ENCODE assay signal across 13 cellular contexts in the genomic region with DNA sequence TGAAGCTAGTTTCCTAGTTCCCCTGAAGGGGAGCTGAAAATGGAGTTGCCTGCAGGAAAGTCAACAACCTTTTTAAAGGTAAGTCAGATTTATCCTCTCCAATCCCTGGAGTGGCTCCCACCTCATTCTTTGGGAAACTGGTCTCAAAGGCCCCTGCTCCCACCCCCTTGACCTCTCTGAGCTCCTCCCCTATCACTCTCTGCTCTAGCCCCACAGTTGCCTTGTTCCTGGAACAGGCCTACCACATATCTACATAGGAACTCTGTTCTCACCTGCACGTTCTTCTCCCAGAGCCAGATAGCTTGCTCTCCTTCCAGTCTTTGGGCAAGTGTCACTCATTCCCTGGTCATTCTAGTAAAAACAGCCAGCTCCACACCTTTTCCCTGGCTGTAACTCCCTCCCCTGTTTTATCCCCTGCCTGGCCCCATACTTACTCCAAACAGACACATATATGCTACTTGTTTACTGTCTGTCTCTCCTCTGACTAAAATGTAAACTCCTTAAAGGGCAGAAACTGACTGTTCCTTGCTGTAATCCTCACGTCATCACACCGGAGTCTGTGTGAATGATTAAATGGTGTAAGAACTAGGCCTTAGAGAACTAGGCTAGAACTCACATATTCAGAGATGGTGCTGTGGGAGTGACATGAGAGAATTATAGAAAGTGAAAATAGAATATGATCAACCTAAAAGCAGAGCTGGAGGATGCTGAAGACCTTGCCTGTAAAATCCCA. TPM values are rescaled to one million over a fixed set of nuclear protein-coding genes. Genes with fewer than 3 reads are reported as not detected.
DNase-seq lines count a peak whose midpoint lies in the region; ATAC-seq and TF ChIP-seq lines count a peak whose summit lies in the region.
"Had no signal": no experiment of that assay in that cellular context is flagged by ENCODE, and none has a peak within 500 bp of the region (broad histone marks: within the 10 kb centered on the region; RNA-seq: fewer than 3 reads in every experiment).

No MANE protein-coding gene starts in this region.

- no peak for TF ChIP-seq CTCF in activated CD8-positive, alpha-beta T cell treated with anti-CD3 and anti-CD28 coated beads for 36 hours (IDR thresholded peaks at IDR 0.05)
- no peak for TF ChIP-seq CTCF in stomach (IDR thresholded peaks at IDR 0.05)
- TF ChIP-seq CTCF in MCF 10A (IDR thresholded peaks at IDR 0.05; ENCODE audit: unreplicated experiment) = no peak
- no peak for TF ChIP-seq CTCF in heart left ventricle (IDR thresholded peaks at IDR 0.05)

- BruUV-seq in MCF 10A (replicated peaks; lab: Mats Ljungman, UMichigan) = no TSS peak

- peaks cover 40% of the 10 kb centered on the region for H3K4me1 Mint-ChIP-seq in activated CD8-positive, alpha-beta T cell treated with anti-CD3 and anti-CD28 coated beads for 36 hours (ENCODE audit: low read depth)
- H3K4me1 Mint-ChIP-seq in immature natural killer cell (peaks cover 43 to 58% of the 10 kb centered on the region in 2 donors), MCF 10A (ENCODE audit: insufficient read depth, unreplicated experiment) (peaks cover 19% of the 10 kb centered on the region)

- H3K4me3 Mint-ChIP-seq in activated CD8-positive, alpha-beta T cell treated with anti-CD3 and anti-CD28 coated beads for 36 hours = no peak overlapping the region
- H3K4me3 Mint-ChIP-seq in immature natural killer cell (peak overlapping the region in 2 of 5 donors; percentile 1 to 44), MCF 10A (ENCODE audit: unreplicated experiment) (no peak overlapping the region)

- H3K27ac Mint-ChIP-seq in activated CD8-positive, alpha-beta T cell treated with anti-CD3 and anti-CD28 coated beads for 36 hours = peak overlapping the region; percentile 90
- H3K27ac Mint-ChIP-seq in immature natural killer cell (peak overlapping the region; percentile 32 to 85 (median 57)), MCF 10A (ENCODE audit: low read depth, unreplicated experiment) (no peak overlapping the region)

- H3K4me1 ChIP-seq in stomach (peaks cover 15 to 41% (median 26%) of the 10 kb centered on the region in 4 donors), heart left ventricle (peaks cover 0 to 23% (median 9%) of the 10 kb centered on the region in 12 donors)

- no peak for TF ChIP-seq POLR2A in stomach (IDR thresholded peaks at IDR 0.05)
- TF ChIP-seq POLR2A in heart left ventricle (IDR thresholded peaks at IDR 0.05) = no peak

- H3K27ac ChIP-seq in stomach = peak overlapping the region in 3 of 5 donors; percentile 3 to 52 (median 38)
- no peak overlapping the region for H3K27ac ChIP-seq in heart left ventricle

- H3K27me3 ChIP-seq in stomach = no peaks in the 10 kb centered on the region
- H3K27me3 ChIP-seq in heart left ventricle = no peaks in the 10 kb centered on the region

- no peaks in the 10 kb centered on the region for H3K9me3 Mint-ChIP-seq in activated CD8-positive, alpha-beta T cell treated with anti-CD3 and anti-CD28 coated beads for 36 hours
- H3K9me3 Mint-ChIP-seq in immature natural killer cell = no peaks in the 10 kb centered on the region
- H3K9me3 Mint-ChIP-seq in MCF 10A (ENCODE audit: unreplicated experiment) = no peaks in the 10 kb centered on the region

- H3K27me3 Mint-ChIP-seq in activated CD8-positive, alpha-beta T cell treated with anti-CD3 and anti-CD28 coated beads for 36 hours = no peaks in the 10 kb centered on the region
- peaks cover 0 to 2% (median 0%) of the 10 kb centered on the region in 3 donors for H3K27me3 Mint-ChIP-seq in immature natural killer cell (ENCODE audit: low read depth in 3 of 3)
- no peaks in the 10 kb centered on the region for H3K27me3 Mint-ChIP-seq in MCF 10A (ENCODE audit: insufficient read depth, unreplicated experiment)

- H3K9me3 ChIP-seq in stomach = no peaks in the 10 kb centered on the region
- no peaks in the 10 kb centered on the region for H3K9me3 ChIP-seq in heart left ventricle

- peaks cover 18% of the 10 kb centered on the region for H3K36me3 Mint-ChIP-seq in activated CD8-positive, alpha-beta T cell treated with anti-CD3 and anti-CD28 coated beads for 36 hours (ENCODE audit: low read depth)
- H3K36me3 Mint-ChIP-seq in immature natural killer cell = peaks cover 0 to 18% (median 3%) of the 10 kb centered on the region in 3 donors
- peaks cover 34% of the 10 kb centered on the region for H3K36me3 Mint-ChIP-seq in MCF 10A (ENCODE audit: insufficient read depth, unreplicated experiment)

- no peak overlapping the region for H3K4me3 ChIP-seq in stomach
- no peak overlapping the region for H3K4me3 ChIP-seq in heart left ventricle

- intact Hi-C loops in activated CD8-positive, alpha-beta T cell treated with anti-CD3 and anti-CD28 coated beads for 36 hours (cut with micrococcal nuclease) = no loop called here
- intact Hi-C loops in stomach (cut with DNase I; ENCODE audit: low total_unique reads) (no loop called here), MCF 10A (cut with micrococcal nuclease) (no loop called here), heart left ventricle (cut with DNase I) (no loop called here)

- WGBS in stomach, 5 donors = 41 to 57% (median 51%) methylated on average over 3 of the region's 3 CpGs
- 85 to 91% (median 88%) methylated on average over 3 of the region's 3 CpGs for WGBS in heart left ventricle, 4 donors

- peak; percentile 83 for ATAC-seq in activated CD8-positive, alpha-beta T cell treated with anti-CD3 and anti-CD28 coated beads for 36 hours
- ATAC-seq in heart left ventricle = no peak
- ATAC-seq: Right ventricle myocardium inferior had no signal

- H3K36me3 ChIP-seq in stomach = peaks cover 19 to 32% (median 31%) of the 10 kb centered on the region in 4 donors
- peaks cover 0 to 32% (median 26%) of the 10 kb centered on the region in 9 donors for H3K36me3 ChIP-seq in heart left ventricle

- DNase-seq in stimulated activated CD4-positive, alpha-beta T cell treated with anti-CD3 and anti-CD28 coated beads, Interleukin-15, amount 100 ng/mL, for 24 hours = peak; percentile 33
- DNase-seq in stimulated activated CD4-positive, alpha-beta T cell treated with anti-CD3 and anti-CD28 coated beads, Interleukin-4, amount 100 ng/mL, for 1 hour = no peak
- DNase-seq in activated CD8-positive, alpha-beta T cell treated with anti-CD3 and anti-CD28 coated beads for 36 hours = peak; percentile 23
- DNase-seq in immature natural killer cell (no peak), stomach (no peak), MCF 10A (ENCODE audit: unreplicated experiment) (no peak), KG1 (lab: John Stamatoyannopoulos, UW) (no peak), heart left ventricle (no peak)
- DNase-seq: aorta, mesendoderm, NCI-H1417, NCI-H748 treated with DMSO at 0.1 percent for 48 hours had no signal

- POLR2A ChIA-PET in activated CD8-positive, alpha-beta T cell treated with anti-CD3 and anti-CD28 coated beads for 36 hours (lab: Charles Lee) = interaction anchor here (0.8 kb wide), 1 partner anchor 677 kb away, joined by 3 read pairs; no protein-coding TSS in a partner anchor
- POLR2A ChIA-PET in MCF 10A (lab: Yijun Ruan, JAX) = interaction anchor here (1.5 to 3.1 kb wide), 2 partner anchors 8 to 9 kb away, joined by 3 to 9 read pairs; no protein-coding TSS in a partner anchor

- TF ChIP-seq EP300 in stomach (IDR thresholded peaks at IDR 0.05) = no peak

- CTCF ChIA-PET in activated CD8-positive, alpha-beta T cell treated with anti-CD3 and anti-CD28 coated beads for 36 hours (lab: Charles Lee) = interaction anchor here (1.2 to 2.0 kb wide), 4 partner anchors 9 to 251 kb away, joined by 3 to 6 read pairs (median 4); no protein-coding TSS in a partner anchor
- CTCF ChIA-PET in MCF 10A (lab: Yijun Ruan, JAX) = interaction anchor here (0.6 to 1.3 kb wide), 4 partner anchors 105 to 471 kb away, joined by 3 to 6 read pairs (median 4); no protein-coding TSS in a partner anchor

RNA-seq across cellular contexts. Expression of gene TCF20, which starts 53.3 kb away (rescaled TPM):
- total RNA-seq in activated CD8-positive, alpha-beta T cell treated with anti-CD3 and anti-CD28 coated beads for 36 hours = 10 to 100 TPM; 58.7 to 58.9 TPM
- polyA plus RNA-seq in immature natural killer cell = 1 to 10 TPM in 2 of 3 donors, under 1 TPM in 1; 0.12 to 2.4 (median 1.4) TPM
- total RNA-seq in stomach = 10 to 100 TPM; 11.1 to 50.0 (median 37.5) TPM
- 10 to 100 TPM in 1 of 3 donors, 1 to 10 TPM in 2; 5.8 to 11.0 (median 7.3) TPM for polyA plus RNA-seq in stomach
- 44.7 and 56.4 TPM in 2 replicates for total RNA-seq in MCF 10A (2022)
- 10 to 100 TPM; 12.1 to 25.7 (median 15.8) TPM for total RNA-seq in heart left ventricle
- polyA plus RNA-seq in heart left ventricle = 1 to 10 TPM; 5.2 to 8.0 TPM

Comparison
In these comparisons a context has a peak if more than half of its experiments do, and no peak if none do; other contexts are left out.
1. DNase-seq: peak in stimulated activated CD4-positive, alpha-beta T cell treated with anti-CD3 and anti-CD28 coated beads, Interleukin-15, amount 100 ng/mL, for 24 hours (single experiment) and activated CD8-positive, alpha-beta T cell treated with anti-CD3 and anti-CD28 coated beads for 36 hours (single experiment); none in stimulated activated CD4-positive, alpha-beta T cell treated with anti-CD3 and anti-CD28 coated beads, Interleukin-4, amount 100 ng/mL, for 1 hour (single experiment), immature natural killer cell (0 of 3), stomach (single experiment), MCF 10A (single experiment), KG1 (single experiment) and heart left ventricle (0 of 5).
2. H3K27ac ChIP-seq: peak in stomach (3 of 5); none in heart left ventricle (0 of 12).